In the genomic region with DNA sequence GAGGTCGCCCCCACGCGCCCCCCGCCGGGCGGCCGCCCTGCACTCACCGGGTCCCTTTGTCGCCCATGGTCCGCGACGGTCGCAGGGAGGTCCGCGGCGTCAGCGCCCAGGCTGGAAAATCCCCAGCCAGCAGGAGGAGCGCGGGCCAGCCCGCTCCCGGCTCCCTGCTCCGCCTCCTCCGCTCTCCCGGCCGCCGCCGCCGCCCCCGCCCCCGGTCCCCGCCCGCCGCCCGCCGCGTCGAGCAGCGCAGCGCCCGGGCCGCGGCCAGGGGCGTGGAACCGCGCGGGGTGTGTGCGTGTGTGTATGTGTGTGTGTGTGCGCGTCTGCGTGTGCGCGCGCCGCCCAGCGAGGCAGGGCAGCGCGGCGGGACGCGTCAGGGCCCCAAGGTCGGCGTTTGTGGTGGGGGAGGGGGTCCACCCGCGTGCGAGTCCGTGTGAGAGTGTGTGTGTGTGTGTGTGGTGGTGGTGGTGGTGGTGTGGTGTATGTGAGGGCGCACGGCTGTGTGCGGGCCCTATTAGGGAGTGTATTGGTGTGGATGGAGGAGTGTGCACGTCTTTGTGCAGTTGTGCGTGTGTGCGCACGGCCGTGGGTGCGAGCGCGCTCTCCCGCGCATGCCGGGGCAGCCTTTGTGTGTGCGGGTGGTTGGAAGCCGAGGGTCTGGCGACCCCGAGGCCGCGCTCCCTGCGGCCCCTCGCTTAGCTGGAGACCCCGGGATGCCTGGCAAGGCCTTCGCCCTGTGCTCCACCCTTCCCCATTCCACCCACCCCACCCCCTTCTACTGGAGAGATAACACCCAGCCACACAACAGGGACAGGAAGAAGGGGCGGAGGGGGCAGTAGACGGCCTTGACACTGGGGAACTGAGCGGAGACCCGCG, we compare ENCODE assay signal across 1 cellular context.
TF ChIP-seq lines count a peak whose summit lies in the region.

A gene (minus strand): TSS at position 121 of the 876 bp plus-strand sequence. CDS start 54 bp downstream, at position 67.

TF ChIP-seq in HepG2, 621 proteins besides CTCF, POLR2A, EP300 and RAD21 (continued from another document and continues in another):
- TF ChIP-seq, protein P1, sequence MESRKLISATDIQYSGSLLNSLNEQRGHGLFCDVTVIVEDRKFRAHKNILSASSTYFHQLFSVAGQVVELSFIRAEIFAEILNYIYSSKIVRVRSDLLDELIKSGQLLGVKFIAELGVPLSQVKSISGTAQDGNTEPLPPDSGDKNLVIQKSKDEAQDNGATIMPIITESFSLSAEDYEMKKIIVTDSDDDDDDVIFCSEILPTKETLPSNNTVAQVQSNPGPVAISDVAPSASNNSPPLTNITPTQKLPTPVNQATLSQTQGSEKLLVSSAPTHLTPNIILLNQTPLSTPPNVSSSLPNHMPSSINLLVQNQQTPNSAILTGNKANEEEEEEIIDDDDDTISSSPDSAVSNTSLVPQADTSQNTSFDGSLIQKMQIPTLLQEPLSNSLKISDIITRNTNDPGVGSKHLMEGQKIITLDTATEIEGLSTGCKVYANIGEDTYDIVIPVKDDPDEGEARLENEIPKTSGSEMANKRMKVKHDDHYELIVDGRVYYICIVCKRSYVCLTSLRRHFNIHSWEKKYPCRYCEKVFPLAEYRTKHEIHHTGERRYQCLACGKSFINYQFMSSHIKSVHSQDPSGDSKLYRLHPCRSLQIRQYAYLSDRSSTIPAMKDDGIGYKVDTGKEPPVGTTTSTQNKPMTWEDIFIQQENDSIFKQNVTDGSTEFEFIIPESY (CRISPR knock-in tag; IDR thresholded peaks at IDR 0.05): no peak
- no peak for TF ChIP-seq ZNF879 (CRISPR knock-in tag; IDR thresholded peaks at IDR 0.05)
- TF ChIP-seq, protein P2, sequence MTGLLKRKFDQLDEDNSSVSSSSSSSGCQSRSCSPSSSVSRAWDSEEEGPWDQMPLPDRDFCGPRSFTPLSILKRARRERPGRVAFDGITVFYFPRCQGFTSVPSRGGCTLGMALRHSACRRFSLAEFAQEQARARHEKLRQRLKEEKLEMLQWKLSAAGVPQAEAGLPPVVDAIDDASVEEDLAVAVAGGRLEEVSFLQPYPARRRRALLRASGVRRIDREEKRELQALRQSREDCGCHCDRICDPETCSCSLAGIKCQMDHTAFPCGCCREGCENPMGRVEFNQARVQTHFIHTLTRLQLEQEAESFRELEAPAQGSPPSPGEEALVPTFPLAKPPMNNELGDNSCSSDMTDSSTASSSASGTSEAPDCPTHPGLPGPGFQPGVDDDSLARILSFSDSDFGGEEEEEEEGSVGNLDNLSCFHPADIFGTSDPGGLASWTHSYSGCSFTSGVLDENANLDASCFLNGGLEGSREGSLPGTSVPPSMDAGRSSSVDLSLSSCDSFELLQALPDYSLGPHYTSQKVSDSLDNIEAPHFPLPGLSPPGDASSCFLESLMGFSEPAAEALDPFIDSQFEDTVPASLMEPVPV (CRISPR knock-in tag; IDR thresholded peaks at IDR 0.05): no peak
- no peak for TF ChIP-seq KLF15 (CRISPR knock-in tag; IDR thresholded peaks at IDR 0.05; ENCODE audit: borderline replicate concordance)
- no peak for TF ChIP-seq ZNF7 (CRISPR knock-in tag; IDR thresholded peaks at IDR 0.05)
- TF ChIP-seq ATAD3A (CRISPR knock-in tag; IDR thresholded peaks at IDR 0.05): no peak
- no peak for TF ChIP-seq ZNF10 (CRISPR knock-in tag; IDR thresholded peaks at IDR 0.05; ENCODE audit: borderline replicate concordance, low read depth)
- peak; percentile 65; the same call in 1 of the 2 replicates for TF ChIP-seq ZSCAN22 (CRISPR knock-in tag; IDR thresholded peaks at IDR 0.05)
- no peak for TF ChIP-seq NPAS2 (CRISPR knock-in tag; IDR thresholded peaks at IDR 0.05; ENCODE audit: borderline replicate concordance)
- no peak for TF ChIP-seq MIER2 (CRISPR knock-in tag; IDR thresholded peaks at IDR 0.05)
- peak; percentile 56; the same call in 1 of the 2 replicates for TF ChIP-seq FOXA3 (CRISPR knock-in tag; IDR thresholded peaks at IDR 0.05)
- TF ChIP-seq, protein P3, sequence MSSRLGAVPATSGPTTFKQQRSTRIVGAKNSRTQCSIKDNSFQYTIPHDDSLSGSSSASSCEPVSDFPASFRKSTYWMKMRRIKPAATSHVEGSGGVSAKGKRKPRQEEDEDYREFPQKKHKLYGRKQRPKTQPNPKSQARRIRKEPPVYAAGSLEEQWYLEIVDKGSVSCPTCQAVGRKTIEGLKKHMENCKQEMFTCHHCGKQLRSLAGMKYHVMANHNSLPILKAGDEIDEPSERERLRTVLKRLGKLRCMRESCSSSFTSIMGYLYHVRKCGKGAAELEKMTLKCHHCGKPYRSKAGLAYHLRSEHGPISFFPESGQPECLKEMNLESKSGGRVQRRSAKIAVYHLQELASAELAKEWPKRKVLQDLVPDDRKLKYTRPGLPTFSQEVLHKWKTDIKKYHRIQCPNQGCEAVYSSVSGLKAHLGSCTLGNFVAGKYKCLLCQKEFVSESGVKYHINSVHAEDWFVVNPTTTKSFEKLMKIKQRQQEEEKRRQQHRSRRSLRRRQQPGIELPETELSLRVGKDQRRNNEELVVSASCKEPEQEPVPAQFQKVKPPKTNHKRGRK (CRISPR knock-in tag; IDR thresholded peaks at IDR 0.05): no peak
- TF ChIP-seq HMG20A (CRISPR knock-in tag; IDR thresholded peaks at IDR 0.05; ENCODE audit: borderline replicate concordance): peak; percentile 54; the same call in 1 of the 2 replicates
- TF ChIP-seq RORA (CRISPR knock-in tag; IDR thresholded peaks at IDR 0.05): no peak
- TF ChIP-seq SRSF4 (IDR thresholded peaks at IDR 0.05; ENCODE audit: low read depth, low read length, poor library complexity, severe bottlenecking): no peak
- TF ChIP-seq SETDB1 (CRISPR knock-in tag; IDR thresholded peaks at IDR 0.05; ENCODE audit: borderline replicate concordance): no peak
- TF ChIP-seq SAFB2 (CRISPR knock-in tag; IDR thresholded peaks at IDR 0.05; ENCODE audit: borderline replicate concordance, low read depth): peak; percentile 80
- peak; percentile 77; the same call in 1 of the 2 replicates for TF ChIP-seq ZNF441 (CRISPR knock-in tag; IDR thresholded peaks at IDR 0.05; ENCODE audit: borderline replicate concordance)
- TF ChIP-seq, protein P4, sequence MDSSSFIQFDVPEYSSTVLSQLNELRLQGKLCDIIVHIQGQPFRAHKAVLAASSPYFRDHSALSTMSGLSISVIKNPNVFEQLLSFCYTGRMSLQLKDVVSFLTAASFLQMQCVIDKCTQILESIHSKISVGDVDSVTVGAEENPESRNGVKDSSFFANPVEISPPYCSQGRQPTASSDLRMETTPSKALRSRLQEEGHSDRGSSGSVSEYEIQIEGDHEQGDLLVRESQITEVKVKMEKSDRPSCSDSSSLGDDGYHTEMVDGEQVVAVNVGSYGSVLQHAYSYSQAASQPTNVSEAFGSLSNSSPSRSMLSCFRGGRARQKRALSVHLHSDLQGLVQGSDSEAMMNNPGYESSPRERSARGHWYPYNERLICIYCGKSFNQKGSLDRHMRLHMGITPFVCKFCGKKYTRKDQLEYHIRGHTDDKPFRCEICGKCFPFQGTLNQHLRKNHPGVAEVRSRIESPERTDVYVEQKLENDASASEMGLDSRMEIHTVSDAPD (CRISPR knock-in tag; IDR thresholded peaks at IDR 0.05): no peak
- TF ChIP-seq ADNP (CRISPR knock-in tag; IDR thresholded peaks at IDR 0.05): no peak
- no peak for TF ChIP-seq AGO1 (IDR thresholded peaks at IDR 0.05; ENCODE audit: low read depth, low read length, poor library complexity, severe bottlenecking)
- no peak for TF ChIP-seq FOXA1 (IDR thresholded peaks at IDR 0.05)
- peak; percentile 6; the same call in 1 of the 2 replicates for TF ChIP-seq FOXA1 (CRISPR knock-in tag; IDR thresholded peaks at IDR 0.05)
- peak; percentile 19 for TF ChIP-seq MYC (CRISPR knock-in tag; IDR thresholded peaks at IDR 0.05; ENCODE audit: borderline replicate concordance)
- TF ChIP-seq, protein P5, sequence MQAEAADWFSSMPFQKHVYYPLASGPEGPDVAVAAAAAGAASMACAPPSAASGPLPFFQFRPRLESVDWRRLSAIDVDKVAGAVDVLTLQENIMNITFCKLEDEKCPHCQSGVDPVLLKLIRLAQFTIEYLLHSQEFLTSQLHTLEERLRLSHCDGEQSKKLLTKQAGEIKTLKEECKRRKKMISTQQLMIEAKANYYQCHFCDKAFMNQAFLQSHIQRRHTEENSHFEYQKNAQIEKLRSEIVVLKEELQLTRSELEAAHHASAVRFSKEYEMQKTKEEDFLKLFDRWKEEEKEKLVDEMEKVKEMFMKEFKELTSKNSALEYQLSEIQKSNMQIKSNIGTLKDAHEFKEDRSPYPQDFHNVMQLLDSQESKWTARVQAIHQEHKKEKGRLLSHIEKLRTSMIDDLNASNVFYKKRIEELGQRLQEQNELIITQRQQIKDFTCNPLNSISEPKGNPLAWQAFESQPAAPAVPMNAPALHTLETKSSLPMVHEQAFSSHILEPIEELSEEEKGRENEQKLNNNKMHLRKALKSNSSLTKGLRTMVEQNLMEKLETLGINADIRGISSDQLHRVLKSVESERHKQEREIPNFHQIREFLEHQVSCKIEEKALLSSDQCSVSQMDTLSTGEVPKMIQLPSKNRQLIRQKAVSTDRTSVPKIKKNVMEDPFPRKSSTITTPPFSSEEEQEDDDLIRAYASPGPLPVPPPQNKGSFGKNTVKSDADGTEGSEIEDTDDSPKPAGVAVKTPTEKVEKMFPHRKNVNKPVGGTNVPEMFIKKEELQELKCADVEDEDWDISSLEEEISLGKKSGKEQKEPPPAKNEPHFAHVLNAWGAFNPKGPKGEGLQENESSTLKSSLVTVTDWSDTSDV (CRISPR knock-in tag; IDR thresholded peaks at IDR 0.05): no peak
- TF ChIP-seq, protein P6, sequence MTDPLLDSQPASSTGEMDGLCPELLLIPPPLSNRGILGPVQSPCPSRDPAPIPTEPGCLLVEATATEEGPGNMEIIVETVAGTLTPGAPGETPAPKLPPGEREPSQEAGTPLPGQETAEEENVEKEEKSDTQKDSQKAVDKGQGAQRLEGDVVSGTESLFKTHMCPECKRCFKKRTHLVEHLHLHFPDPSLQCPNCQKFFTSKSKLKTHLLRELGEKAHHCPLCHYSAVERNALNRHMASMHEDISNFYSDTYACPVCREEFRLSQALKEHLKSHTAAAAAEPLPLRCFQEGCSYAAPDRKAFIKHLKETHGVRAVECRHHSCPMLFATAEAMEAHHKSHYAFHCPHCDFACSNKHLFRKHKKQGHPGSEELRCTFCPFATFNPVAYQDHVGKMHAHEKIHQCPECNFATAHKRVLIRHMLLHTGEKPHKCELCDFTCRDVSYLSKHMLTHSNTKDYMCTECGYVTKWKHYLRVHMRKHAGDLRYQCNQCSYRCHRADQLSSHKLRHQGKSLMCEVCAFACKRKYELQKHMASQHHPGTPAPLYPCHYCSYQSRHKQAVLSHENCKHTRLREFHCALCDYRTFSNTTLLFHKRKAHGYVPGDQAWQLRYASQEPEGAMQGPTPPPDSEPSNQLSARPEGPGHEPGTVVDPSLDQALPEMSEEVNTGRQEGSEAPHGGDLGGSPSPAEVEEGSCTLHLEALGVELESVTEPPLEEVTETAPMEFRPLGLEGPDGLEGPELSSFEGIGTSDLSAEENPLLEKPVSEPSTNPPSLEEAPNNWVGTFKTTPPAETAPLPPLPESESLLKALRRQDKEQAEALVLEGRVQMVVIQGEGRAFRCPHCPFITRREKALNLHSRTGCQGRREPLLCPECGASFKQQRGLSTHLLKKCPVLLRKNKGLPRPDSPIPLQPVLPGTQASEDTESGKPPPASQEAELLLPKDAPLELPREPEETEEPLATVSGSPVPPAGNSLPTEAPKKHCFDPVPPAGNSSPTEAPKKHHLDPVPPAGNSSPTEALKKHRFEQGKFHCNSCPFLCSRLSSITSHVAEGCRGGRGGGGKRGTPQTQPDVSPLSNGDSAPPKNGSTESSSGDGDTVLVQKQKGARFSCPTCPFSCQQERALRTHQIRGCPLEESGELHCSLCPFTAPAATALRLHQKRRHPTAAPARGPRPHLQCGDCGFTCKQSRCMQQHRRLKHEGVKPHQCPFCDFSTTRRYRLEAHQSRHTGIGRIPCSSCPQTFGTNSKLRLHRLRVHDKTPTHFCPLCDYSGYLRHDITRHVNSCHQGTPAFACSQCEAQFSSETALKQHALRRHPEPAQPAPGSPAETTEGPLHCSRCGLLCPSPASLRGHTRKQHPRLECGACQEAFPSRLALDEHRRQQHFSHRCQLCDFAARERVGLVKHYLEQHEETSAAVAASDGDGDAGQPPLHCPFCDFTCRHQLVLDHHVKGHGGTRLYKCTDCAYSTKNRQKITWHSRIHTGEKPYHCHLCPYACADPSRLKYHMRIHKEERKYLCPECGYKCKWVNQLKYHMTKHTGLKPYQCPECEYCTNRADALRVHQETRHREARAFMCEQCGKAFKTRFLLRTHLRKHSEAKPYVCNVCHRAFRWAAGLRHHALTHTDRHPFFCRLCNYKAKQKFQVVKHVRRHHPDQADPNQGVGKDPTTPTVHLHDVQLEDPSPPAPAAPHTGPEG (CRISPR knock-in tag; IDR thresholded peaks at IDR 0.05): no peak
- TF ChIP-seq FOXO1 (CRISPR knock-in tag; IDR thresholded peaks at IDR 0.05): peak; percentile 70
- TF ChIP-seq, protein P7, sequence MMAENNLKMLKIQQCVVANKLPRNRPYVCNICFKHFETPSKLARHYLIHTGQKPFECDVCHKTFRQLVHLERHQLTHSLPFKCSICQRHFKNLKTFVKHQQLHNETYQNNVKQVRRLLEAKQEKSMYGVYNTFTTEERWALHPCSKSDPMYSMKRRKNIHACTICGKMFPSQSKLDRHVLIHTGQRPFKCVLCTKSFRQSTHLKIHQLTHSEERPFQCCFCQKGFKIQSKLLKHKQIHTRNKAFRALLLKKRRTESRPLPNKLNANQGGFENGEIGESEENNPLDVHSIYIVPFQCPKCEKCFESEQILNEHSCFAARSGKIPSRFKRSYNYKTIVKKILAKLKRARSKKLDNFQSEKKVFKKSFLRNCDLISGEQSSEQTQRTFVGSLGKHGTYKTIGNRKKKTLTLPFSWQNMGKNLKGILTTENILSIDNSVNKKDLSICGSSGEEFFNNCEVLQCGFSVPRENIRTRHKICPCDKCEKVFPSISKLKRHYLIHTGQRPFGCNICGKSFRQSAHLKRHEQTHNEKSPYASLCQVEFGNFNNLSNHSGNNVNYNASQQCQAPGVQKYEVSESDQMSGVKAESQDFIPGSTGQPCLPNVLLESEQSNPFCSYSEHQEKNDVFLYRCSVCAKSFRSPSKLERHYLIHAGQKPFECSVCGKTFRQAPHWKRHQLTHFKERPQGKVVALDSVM (CRISPR knock-in tag; IDR thresholded peaks at IDR 0.05): peak; percentile 78
- no peak for TF ChIP-seq ZNF572 (CRISPR knock-in tag; IDR thresholded peaks at IDR 0.05)
- TF ChIP-seq PAX8 (CRISPR knock-in tag; IDR thresholded peaks at IDR 0.05; ENCODE audit: borderline replicate concordance): no peak
- TF ChIP-seq, protein P8, sequence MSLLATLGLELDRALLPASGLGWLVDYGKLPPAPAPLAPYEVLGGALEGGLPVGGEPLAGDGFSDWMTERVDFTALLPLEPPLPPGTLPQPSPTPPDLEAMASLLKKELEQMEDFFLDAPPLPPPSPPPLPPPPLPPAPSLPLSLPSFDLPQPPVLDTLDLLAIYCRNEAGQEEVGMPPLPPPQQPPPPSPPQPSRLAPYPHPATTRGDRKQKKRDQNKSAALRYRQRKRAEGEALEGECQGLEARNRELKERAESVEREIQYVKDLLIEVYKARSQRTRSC (CRISPR knock-in tag; IDR thresholded peaks at IDR 0.05; ENCODE audit: low read depth): no peak
- TF ChIP-seq, protein P9, sequence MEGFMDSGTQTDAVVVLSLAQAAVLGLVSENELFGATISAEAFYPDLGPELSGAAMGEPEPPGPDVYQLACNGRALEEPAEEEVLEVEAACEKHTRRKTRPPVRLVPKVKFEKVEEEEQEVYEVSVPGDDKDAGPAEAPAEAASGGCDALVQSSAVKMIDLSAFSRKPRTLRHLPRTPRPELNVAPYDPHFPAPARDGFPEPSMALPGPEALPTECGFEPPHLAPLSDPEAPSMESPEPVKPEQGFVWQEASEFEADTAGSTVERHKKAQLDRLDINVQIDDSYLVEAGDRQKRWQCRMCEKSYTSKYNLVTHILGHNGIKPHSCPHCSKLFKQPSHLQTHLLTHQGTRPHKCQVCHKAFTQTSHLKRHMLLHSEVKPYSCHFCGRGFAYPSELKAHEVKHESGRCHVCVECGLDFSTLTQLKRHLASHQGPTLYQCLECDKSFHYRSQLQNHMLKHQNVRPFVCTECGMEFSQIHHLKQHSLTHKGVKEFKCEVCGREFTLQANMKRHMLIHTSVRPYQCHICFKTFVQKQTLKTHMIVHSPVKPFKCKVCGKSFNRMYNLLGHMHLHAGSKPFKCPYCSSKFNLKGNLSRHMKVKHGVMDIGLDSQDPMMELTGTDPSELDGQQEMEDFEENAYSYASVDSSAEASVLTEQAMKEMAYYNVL (CRISPR knock-in tag; IDR thresholded peaks at IDR 0.05; ENCODE audit: borderline replicate concordance): peak; percentile 83; the same call in 1 of the 2 replicates
